ENCODE assay signal across 25 cellular contexts in the genomic region with DNA sequence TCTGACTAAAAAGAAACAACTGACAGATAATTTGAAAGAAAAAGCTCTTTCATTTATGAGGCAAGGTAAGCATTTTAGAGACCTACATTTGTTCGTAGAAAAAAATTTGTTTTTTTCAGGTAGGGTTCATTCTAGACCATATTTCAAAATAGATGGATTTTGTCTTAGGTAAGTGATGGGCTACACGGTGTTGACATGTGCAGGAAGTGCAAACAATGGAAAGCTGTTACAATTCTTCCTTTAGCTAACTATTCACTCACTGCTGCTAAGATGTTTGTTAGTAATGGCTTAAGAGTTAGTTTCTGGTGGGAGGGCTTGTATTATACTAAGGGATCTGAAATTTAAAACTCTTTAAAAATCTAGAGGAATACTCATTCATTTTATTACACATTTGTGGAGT.
"Had no signal": no experiment of that assay in that cellular context is flagged by ENCODE, and none has a peak within 500 bp of the region (broad histone marks: within the 10 kb centered on the region; RNA-seq: fewer than 3 reads in every experiment).

No MANE protein-coding gene starts in this region.

- H3K27me3 Mint-ChIP-seq: memory B cell; naive thymus-derived CD4-positive, alpha-beta T cell; natural killer cell treated with Interleukin-12 subunit alpha and Interleukin-12 subunit beta and Interleukin-15 and Interleukin-18, amount 100 ng/mL, for 72 hours; progenitor cell of endocrine pancreas; stimulated activated naive CD8-positive, alpha-beta T cell treated with anti-CD3 and anti-CD28 coated beads, Interleukin-15, amount 100 ng/mL, for 72 hours; type B pancreatic cell had no signal

- H3K4me3 ChIP-seq: left ventricle myocardium inferior, lung, mucosa of descending colon, ovary, sigmoid colon, spleen, tibial nerve, uterus had no signal

- H3K36me3 Mint-ChIP-seq: immature natural killer cell; memory B cell; natural killer cell treated with Interleukin-12 subunit alpha and Interleukin-12 subunit beta and Interleukin-15 and Interleukin-18, amount 100 ng/mL, for 72 hours; stimulated activated effector memory CD8-positive, alpha-beta T cell treated with anti-CD3 and anti-CD28 coated beads, Interleukin-12 subunit alpha, Interleukin-12 subunit beta, amount 100 ng/mL, for 72 hours; type B pancreatic cell had no signal

- H3K27ac Mint-ChIP-seq: immature natural killer cell; memory B cell; naive thymus-derived CD4-positive, alpha-beta T cell; natural killer cell treated with Interleukin-12 subunit alpha and Interleukin-12 subunit beta and Interleukin-15 and Interleukin-18, amount 100 ng/mL, for 72 hours; progenitor cell of endocrine pancreas; stimulated activated effector memory CD8-positive, alpha-beta T cell treated with anti-CD3 and anti-CD28 coated beads, Interleukin-12 subunit alpha, Interleukin-12 subunit beta, amount 100 ng/mL, for 72 hours; stimulated activated naive CD8-positive, alpha-beta T cell treated with anti-CD3 and anti-CD28 coated beads, Interleukin-15, amount 100 ng/mL, for 72 hours; type B pancreatic cell had no signal

- H3K4me3 Mint-ChIP-seq: immature natural killer cell; memory B cell; naive thymus-derived CD4-positive, alpha-beta T cell; natural killer cell treated with Interleukin-12 subunit alpha and Interleukin-12 subunit beta and Interleukin-15 and Interleukin-18, amount 100 ng/mL, for 72 hours; stimulated activated effector memory CD8-positive, alpha-beta T cell treated with anti-CD3 and anti-CD28 coated beads, Interleukin-12 subunit alpha, Interleukin-12 subunit beta, amount 100 ng/mL, for 72 hours; stimulated activated naive CD8-positive, alpha-beta T cell treated with anti-CD3 and anti-CD28 coated beads, Interleukin-15, amount 100 ng/mL, for 72 hours; type B pancreatic cell had no signal

- H3K9me3 Mint-ChIP-seq: immature natural killer cell; memory B cell; natural killer cell treated with Interleukin-12 subunit alpha and Interleukin-12 subunit beta and Interleukin-15 and Interleukin-18, amount 100 ng/mL, for 72 hours; stimulated activated effector memory CD8-positive, alpha-beta T cell treated with anti-CD3 and anti-CD28 coated beads, Interleukin-12 subunit alpha, Interleukin-12 subunit beta, amount 100 ng/mL, for 72 hours; stimulated activated naive CD8-positive, alpha-beta T cell treated with anti-CD3 and anti-CD28 coated beads, Interleukin-15, amount 100 ng/mL, for 72 hours; type B pancreatic cell had no signal

- DNase-seq: hypothalamus; immature natural killer cell; islet precursor cell; left ventricle myocardium inferior; midbrain; mucosa of descending colon; naive thymus-derived CD4-positive, alpha-beta T cell; ovary; retina; right cardiac atrium; sigmoid colon; small intestine; spleen; stimulated activated CD4-positive, alpha-beta T cell treated with anti-CD3 and anti-CD28 coated beads, Interleukin-4, amount 100 ng/mL, for 24 hours; stimulated activated naive CD4-positive, alpha-beta T cell treated with Interleukin-2 at 50 U/mL for 16 hours; stimulated activated naive CD8-positive, alpha-beta T cell treated with anti-CD3 and anti-CD28 coated beads, Interleukin-15, amount 100 ng/mL, for 72 hours; substantia nigra; uterus had no signal

- H3K4me1 Mint-ChIP-seq: immature natural killer cell; memory B cell; stimulated activated effector memory CD8-positive, alpha-beta T cell treated with anti-CD3 and anti-CD28 coated beads, Interleukin-12 subunit alpha, Interleukin-12 subunit beta, amount 100 ng/mL, for 72 hours had no signal

- ATAC-seq: mucosa of descending colon; naive thymus-derived CD4-positive, alpha-beta T cell; natural killer cell treated with Interleukin-12 subunit alpha and Interleukin-12 subunit beta and Interleukin-15 and Interleukin-18, amount 100 ng/mL, for 72 hours; right cardiac atrium; stimulated activated effector memory CD8-positive, alpha-beta T cell treated with anti-CD3 and anti-CD28 coated beads, Interleukin-12 subunit alpha, Interleukin-12 subunit beta, amount 100 ng/mL, for 72 hours; stimulated activated naive CD8-positive, alpha-beta T cell treated with anti-CD3 and anti-CD28 coated beads, Interleukin-15, amount 100 ng/mL, for 72 hours had no signal
